1 cellular context compared by ENCODE assay signal in the genomic region with DNA sequence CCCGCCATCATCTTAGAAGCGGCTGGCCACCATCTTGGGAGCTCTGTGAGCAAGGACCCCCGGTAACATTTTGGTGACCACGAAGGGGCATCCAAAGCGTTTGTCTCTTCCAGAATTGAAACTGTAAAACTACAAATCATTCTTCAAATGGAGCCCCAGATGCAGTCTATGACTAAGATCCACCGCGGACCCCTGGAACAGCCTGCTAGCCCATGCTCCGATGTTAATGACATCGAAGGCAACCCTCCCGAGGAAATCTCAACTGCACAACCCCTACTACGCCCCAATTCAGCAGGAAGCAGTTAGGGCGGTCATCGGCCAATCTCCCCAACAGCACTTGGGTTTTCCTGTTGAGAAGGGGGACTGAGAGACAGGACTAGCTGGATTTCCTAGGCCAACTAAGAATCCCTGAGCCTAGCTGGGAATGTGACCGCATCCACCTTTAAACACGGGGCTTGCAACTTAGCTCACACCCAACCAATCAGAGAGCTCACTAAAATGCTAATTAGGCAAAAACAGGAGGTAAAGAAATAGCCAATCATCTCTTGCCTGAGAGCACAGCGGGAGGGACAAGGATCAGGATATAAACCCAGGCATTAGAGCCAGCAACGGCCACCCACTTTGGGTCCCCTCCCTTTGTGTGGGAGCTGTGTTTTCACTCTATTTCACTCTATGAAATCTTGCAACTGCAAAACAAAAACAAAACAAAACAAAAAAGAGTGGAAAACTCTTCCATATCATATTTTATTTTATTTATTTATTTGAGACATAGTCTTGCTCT.
A peak's percentile ranks its signal among the peaks of the same experiment; 100 is the strongest.
TF ChIP-seq lines count a peak whose summit lies in the region.

No MANE protein-coding gene starts in this region.

TF ChIP-seq in GM23338, 12 proteins besides CTCF, POLR2A, EP300 and RAD21:
- TF ChIP-seq POLR2AphosphoS5 (IDR thresholded peaks at IDR 0.05; ENCODE audit: low read depth) = peak; percentile 23; the same call in 1 of the 2 replicates
